Comparison of ENCODE assay signal across 8 cellular contexts in the genomic region with DNA sequence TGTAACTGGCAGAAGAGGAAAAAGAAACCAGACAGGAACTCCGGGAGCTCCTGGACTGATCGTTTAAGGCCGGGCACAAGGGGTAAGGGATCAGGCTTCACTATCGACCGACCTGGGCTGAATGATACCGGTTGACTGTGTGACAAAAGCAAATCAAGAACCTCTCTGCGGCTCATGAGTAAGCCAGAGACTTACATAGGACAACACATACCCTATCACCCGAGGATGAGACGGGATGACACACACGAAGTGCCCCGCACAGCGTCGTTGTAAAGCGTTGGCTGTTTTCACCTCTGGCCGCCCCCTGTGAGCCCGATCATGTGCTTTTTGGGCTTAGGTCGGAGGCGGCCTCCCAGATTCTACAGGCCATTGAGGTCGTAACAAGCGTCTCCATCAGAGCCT. TPM values are rescaled to one million over a fixed set of nuclear protein-coding genes. Genes with fewer than 3 reads are reported as not detected.
DNase-seq lines count a peak whose midpoint lies in the region; ATAC-seq, FAIRE-seq and TF ChIP-seq lines count a peak whose summit lies in the region.

No MANE protein-coding gene starts in this region.

- H3K9me3 ChIP-seq in T-helper 17 cell (ENCODE audit: control insufficient read depth, low read length, poor library complexity, severe bottlenecking) (no peaks in the 10 kb centered on the region), GM12878 (replicated peaks; ENCODE audit: control insufficient read depth, insufficient read depth, low read length) (no peaks in the 10 kb centered on the region)

- SMC1A ChIA-PET in GM12878 (lab: Charles Lee; ENCODE audit: uncharacterized antibody, unreplicated experiment) = interaction anchor here (1.1 to 8.2 kb wide), 5 partner anchors 12 to 31 kb away, joined by 3 to 98 read pairs (median 13); a partner anchor contains a TSS

- RAD21 ChIA-PET in GM12878 (lab: Charles Lee; ENCODE audit: unreplicated experiment) = interaction anchor here (0.6 to 9.0 kb wide), 15 partner anchors 22 to 1713 kb away, joined by 3 to 93 read pairs (median 4); a partner anchor contains a TSS

- BruUV-seq in GM12878 (replicated peaks; lab: Mats Ljungman, UMichigan) = TSS peak; percentile 89

- H3K27me3 ChIP-seq in GM12878 (replicated peaks in 1 of 2; ENCODE audit: control insufficient read depth in 2 of 2, insufficient read depth in 2 of 2, low read length in 1 of 2) = no peaks in the 10 kb centered on the region

- 0 out of 2 replicates have a peak, but pooled peaks have one; percentile 3 for TF ChIP-seq POLR2A in GM12878 (IDR thresholded peaks at IDR 0.05; ENCODE audit: low read depth, low read length)

- H3K4me1 Mint-ChIP-seq in T-helper 17 cell = peaks cover 28% of the 10 kb centered on the region

- peak overlapping the region; percentile 75 for H2AFZ ChIP-seq in GM12878 (ENCODE audit: control insufficient read depth, low read depth, low read length)

- H4K20me1 ChIP-seq in GM12878 (ENCODE audit: control insufficient read depth, insufficient read depth) = peaks cover 4% of the 10 kb centered on the region; the same call in 1 of the 2 replicates

- intact Hi-C loops in GM12878 (cut with micrococcal nuclease; ENCODE audit: unreplicated experiment) = loop anchor here (1.0 to 10.0 kb wide), 2 partner anchors 33 to 108 kb away; a partner anchor contains a TSS

- POLR2A ChIA-PET in GM12878 (lab: Charles Lee) = interaction anchor here (0.7 to 10.1 kb wide), 13 partner anchors 11 to 1114 kb away, joined by 3 to 87 read pairs (median 4); a partner anchor contains a TSS

- peak overlapping the region; percentile 90 for H3K4me3 Mint-ChIP-seq in T-helper 17 cell

- peaks cover 38% of the 10 kb centered on the region for H3K79me2 ChIP-seq in GM12878 (ENCODE audit: control insufficient read depth, insufficient read depth, low read length)

- CTCF ChIA-PET in GM12878 (lab: Yijun Ruan, JAX) = interaction anchor here (2.5 to 9.0 kb wide), 4 partner anchors 17 to 39 kb away, joined by 8 to 94 read pairs (median 42); a partner anchor contains a TSS

- peak overlapping the region; percentile 97 for H3K9ac ChIP-seq in GM12878 (ENCODE audit: control insufficient read depth, insufficient read depth, low read length)

- peak; percentile 19 for ATAC-seq in HG02852 (IDR thresholded peaks at IDR 0.05; ENCODE audit: unreplicated experiment)
- ATAC-seq in T-helper 17 cell = peak; percentile 61
- ATAC-seq in GM12878 = peak; percentile 50
- peak; percentile 56 for ATAC-seq in left lobe of liver

- H3K4me3 ChIP-seq in GM12878 = peak overlapping the region; percentile 84

- TF ChIP-seq EP300 in GM12878 (IDR thresholded peaks at IDR 0.05; ENCODE audit: borderline replicate concordance in 1 of 2, control insufficient read depth in 1 of 2, low read depth in 2 of 2, low read length in 2 of 2) = no peak

- DNase-seq in GM03348 (ENCODE audit: low spot score) (peak; percentile 25), T-helper 17 cell (peak; percentile 30 to 44 (median 33)), GM12878 (ENCODE audit: low read depth, low spot score) (no peak), left lobe of liver (ENCODE audit: low spot score) (peak; percentile 54), AG08396 (ENCODE audit: low spot score) (no peak), inferior parietal cortex (ENCODE audit: extremely low spot score) (no peak)
- peak; percentile 46 to 63 (median 52) for DNase-seq in stimulated activated CD4-positive, alpha-beta T cell treated with anti-CD3 and anti-CD28 coated beads, TNF-alpha, amount 100 ng/mL, for 24 hours (ENCODE audit: low read depth in 3 of 3)

- H3K27me3 Mint-ChIP-seq in T-helper 17 cell = no peaks in the 10 kb centered on the region

- H3K4me2 ChIP-seq in GM12878 (ENCODE audit: control insufficient read depth, insufficient read depth) = peak overlapping the region; percentile 79

- WGBS in GM12878 (ENCODE audit: insufficient coverage, insufficient replicate concordance, low lambda C conversion rate, missing lambda C conversion rate) = 0% methylated on average over 20 of the region's 20 CpGs

- peak overlapping the region; percentile 96 for H3K27ac Mint-ChIP-seq in T-helper 17 cell

- FAIRE-seq in GM12878 (lab: Jason Lieb, UNC) = peak; percentile 92

- peaks cover 3% of the 10 kb centered on the region for H3K36me3 Mint-ChIP-seq in T-helper 17 cell (ENCODE audit: low read depth)

- H3K36me3 ChIP-seq in GM12878 (ENCODE audit: control insufficient read depth in 2 of 2, insufficient read depth in 2 of 2, low read length in 1 of 2) = peaks cover 0 to 7% of the 10 kb centered on the region in 2 experiments; a peak in 1 of 4 replicates

- in situ Hi-C loops in GM12878 (cut with MboI) = no loop called here

- peak overlapping the region; percentile 63 for H3K27ac ChIP-seq in GM12878 (ENCODE audit: control insufficient read depth, insufficient read depth)

- H3K4me1 ChIP-seq in GM12878 (ENCODE audit: control insufficient read depth, insufficient read depth, low read length) = peaks cover 5% of the 10 kb centered on the region

- no peak for TF ChIP-seq CTCF in GM12878 (IDR thresholded peaks at IDR 0.05 in 2 of 3, conservative IDR thresholded peaks at IDR 0.05 in 1 of 3; ENCODE audit: control insufficient read depth in 2 of 3, extremely low read depth in 1 of 3, insufficient read depth in 1 of 3, low read depth in 3 of 3, low read length in 3 of 3)

- TF ChIP-seq RAD21 in GM12878 (IDR thresholded peaks at IDR 0.05; ENCODE audit: insufficient read depth, low read depth, low read length) = no peak

TF ChIP-seq in GM12878, 131 proteins besides CTCF, POLR2A, EP300 and RAD21 (continues in another document):
- peak; percentile 44; the same call in 1 of the 2 replicates for TF ChIP-seq FOXK2 (IDR thresholded peaks at IDR 0.05)

RNA-seq across cellular contexts. Expression of a gene that starts 0.7 kb away (rescaled TPM):
- total RNA-seq in T-helper 17 cell = 10 to 100 TPM; 32.8 to 38.5 TPM
- 46.2 and 48.0 TPM in 2 replicates for total RNA-seq in GM12878 (2013; cell fraction: nucleolus; rRNA removed)
- 37.2 and 38.7 TPM in 2 replicates for total RNA-seq in GM12878 (2014; rRNA removed)
- total RNA-seq in GM12878 (2014; rRNA removed; fragmentation: Illumina TruSeq; extraction: Trizol) = 24.9 and 27.3 TPM in 2 replicates
- 43.5 and 47.1 TPM in 2 replicates for total RNA-seq in GM12878 (2021)
- polyA plus RNA-seq in GM12878 (2011; ENCODE audit: low read depth) = 8.9 TPM
- polyA plus RNA-seq in GM12878 (2011; rRNA removed) = 31.1 and 36.1 TPM in 2 replicates
- 42.5 and 47.7 TPM in 2 replicates for polyA plus RNA-seq in GM12878 (2011; cell fraction: cytosol; rRNA removed)
- 23.6 and 25.1 TPM in 2 replicates for polyA plus RNA-seq in GM12878 (2011; cell fraction: nucleus; rRNA removed)
- polyA plus RNA-seq in GM12878 (2012) = 15.7 and 21.9 TPM in 2 replicates
- 40.6 and 51.9 TPM in 2 replicates for polyA plus RNA-seq in GM12878 (2014; fragmentation: Illumina TruSeq; extraction: Trizol)
- polyA plus RNA-seq in GM12878 (2014; fragmentation: Nextera tagmentation; extraction: Ambion mirVana) = 10 to 100 TPM; 13.1 to 26.4 TPM
- polyA plus RNA-seq in GM12878 (2014; rRNA removed) = 37.7 and 40.4 TPM in 2 replicates
- 10 to 100 TPM; 26.4 to 38.0 TPM for polyA plus RNA-seq in GM12878 (2016; fragmentation: Nextera tagmentation; extraction: Ambion mirVana)
- polyA minus RNA-seq in GM12878 (2011; rRNA and poly(A)+ RNA removed) = 27.0 and 54.7 TPM in 2 replicates
- polyA minus RNA-seq in GM12878 (2011; cell fraction: cytosol; rRNA and poly(A)+ RNA removed) = 22.9 and 28.1 TPM in 2 replicates
- 7.1 and 14.4 TPM in 2 replicates for polyA minus RNA-seq in GM12878 (2011; cell fraction: nucleus; rRNA and poly(A)+ RNA removed)
- 4.6 TPM for total RNA-seq in left lobe of liver

RNA-seq across cellular contexts. Expression of a gene that starts 31.4 kb away (rescaled TPM):
- total RNA-seq in T-helper 17 cell (100 to 1,000 TPM in 1 of 2 donors, 1 to 10 TPM in 1; 3.4 to 125 TPM), GM12878 (2014; rRNA removed) (0.11 and 0.28 TPM in 2 replicates), GM12878 (2014; rRNA removed; fragmentation: Illumina TruSeq; extraction: Trizol) (0.37 and 0.54 TPM in 2 replicates), GM12878 (2021) (1.6 and 1.7 TPM in 2 replicates), left lobe of liver (22.8 TPM)
- total RNA-seq in GM12878 (2013; cell fraction: nucleolus; rRNA removed) = 0.22 TPM in 1 of 2 replicates, not detected in the other
- polyA plus RNA-seq in GM12878 (2011; ENCODE audit: low read depth) = 0.88 TPM
- polyA plus RNA-seq in GM12878 (2011; rRNA removed) (not detected in 2 replicates), GM12878 (2014; fragmentation: Illumina TruSeq; extraction: Trizol) (0.66 TPM in 1 of 2 replicates, not detected in the other), GM12878 (2014; fragmentation: Nextera tagmentation; extraction: Ambion mirVana) (not detected), GM12878 (2014; rRNA removed) (0.56 and 0.64 TPM in 2 replicates), GM12878 (2016; fragmentation: Nextera tagmentation; extraction: Ambion mirVana) (under 1 TPM; 0.62 to 0.63 TPM)
- polyA plus RNA-seq in GM12878 (2011; cell fraction: cytosol; rRNA removed) = 0.03 TPM in 2 replicates
- polyA plus RNA-seq in GM12878 (2011; cell fraction: nucleus; rRNA removed) = not detected in 2 replicates
- 2.5 and 2.7 TPM in 2 replicates for polyA plus RNA-seq in GM12878 (2012)
- not detected in 2 replicates for polyA minus RNA-seq in GM12878 (2011; rRNA and poly(A)+ RNA removed)
- not detected in 2 replicates for polyA minus RNA-seq in GM12878 (2011; cell fraction: cytosol; rRNA and poly(A)+ RNA removed)
- not detected in 2 replicates for polyA minus RNA-seq in GM12878 (2011; cell fraction: nucleus; rRNA and poly(A)+ RNA removed)

RNA-seq across cellular contexts. Expression of a gene that starts 32.9 kb away (rescaled TPM):
- 10 to 100 TPM; 66.3 to 71.0 TPM for total RNA-seq in T-helper 17 cell
- total RNA-seq in GM12878 (2013; cell fraction: nucleolus; rRNA removed) = 15.9 and 18.4 TPM in 2 replicates
- total RNA-seq in GM12878 (2014; rRNA removed) = 85.3 and 94.7 TPM in 2 replicates
- total RNA-seq in GM12878 (2014; rRNA removed; fragmentation: Illumina TruSeq; extraction: Trizol) = 79.8 and 82.5 TPM in 2 replicates
- total RNA-seq in GM12878 (2021) = 94.4 and 98.8 TPM in 2 replicates
- 94.3 TPM for polyA plus RNA-seq in GM12878 (2011; ENCODE audit: low read depth)
- 140 and 147 TPM in 2 replicates for polyA plus RNA-seq in GM12878 (2011; rRNA removed)
- 117 and 123 TPM in 2 replicates for polyA plus RNA-seq in GM12878 (2011; cell fraction: cytosol; rRNA removed)
- 63.1 and 68.7 TPM in 2 replicates for polyA plus RNA-seq in GM12878 (2011; cell fraction: nucleus; rRNA removed)
- 53.8 and 69.0 TPM in 2 replicates for polyA plus RNA-seq in GM12878 (2012)
- polyA plus RNA-seq in GM12878 (2014; fragmentation: Illumina TruSeq; extraction: Trizol) = 83.1 and 88.7 TPM in 2 replicates
- polyA plus RNA-seq in GM12878 (2014; fragmentation: Nextera tagmentation; extraction: Ambion mirVana) = 10 to 100 TPM; 19.4 to 62.9 TPM
- polyA plus RNA-seq in GM12878 (2014; rRNA removed) = 114 and 119 TPM in 2 replicates
- 100 to 1,000 TPM; 243 to 246 TPM for polyA plus RNA-seq in GM12878 (2016; fragmentation: Nextera tagmentation; extraction: Ambion mirVana)
- polyA minus RNA-seq in GM12878 (2011; rRNA and poly(A)+ RNA removed) = 41.8 and 45.5 TPM in 2 replicates
- 20.6 and 25.0 TPM in 2 replicates for polyA minus RNA-seq in GM12878 (2011; cell fraction: cytosol; rRNA and poly(A)+ RNA removed)
- 10.2 and 15.5 TPM in 2 replicates for polyA minus RNA-seq in GM12878 (2011; cell fraction: nucleus; rRNA and poly(A)+ RNA removed)
- total RNA-seq in left lobe of liver = 113 TPM

Comparison
In these comparisons a context has a peak if more than half of its experiments do, and no peak if none do; other contexts are left out.
1. DNase-seq: peak in GM03348 (single experiment), T-helper 17 cell (3 of 3), left lobe of liver (single experiment) and stimulated activated CD4-positive, alpha-beta T cell treated with anti-CD3 and anti-CD28 coated beads, TNF-alpha, amount 100 ng/mL, for 24 hours (3 of 3); none in GM12878 (single experiment), AG08396 (single experiment) and inferior parietal cortex (single experiment).
2. Peak in every context shown above with its lines, with median percentiles within 50 percentile points of each other: ATAC-seq.